In the genomic region with DNA sequence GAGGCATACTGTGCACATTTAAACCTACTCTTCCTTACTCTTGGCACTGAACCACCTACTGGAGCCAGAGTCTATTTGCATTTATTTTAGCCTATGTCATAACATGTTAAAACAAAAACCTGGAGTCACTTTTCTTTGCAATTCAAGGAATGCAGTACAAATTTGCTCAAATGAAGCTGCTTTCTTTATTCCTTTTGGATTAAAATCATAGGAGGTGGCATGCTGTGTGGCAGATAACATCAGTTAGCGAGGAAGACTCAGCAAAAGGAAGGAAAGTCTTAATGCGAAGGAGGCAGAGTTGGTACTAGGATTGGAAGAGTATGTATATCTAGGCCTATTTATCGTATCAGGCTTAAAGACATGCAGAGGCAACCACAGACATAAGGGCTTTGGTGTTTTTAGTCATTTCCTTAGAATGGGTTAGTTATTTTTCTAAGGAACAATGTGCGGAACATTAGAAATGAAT, we compare ENCODE assay signal across 16 cellular contexts.
A peak's percentile ranks its signal among the peaks of the same experiment; 100 is the strongest.
DNase-seq lines count a peak whose midpoint lies in the region; ATAC-seq, FAIRE-seq and TF ChIP-seq lines count a peak whose summit lies in the region.
"Had no signal": no experiment of that assay in that cellular context is flagged by ENCODE, and none has a peak within 500 bp of the region (broad histone marks: within the 10 kb centered on the region; RNA-seq: fewer than 3 reads in every experiment).

No MANE protein-coding gene starts in this region.

- no peak for TF ChIP-seq POLR2A in GM12891 (IDR thresholded peaks at IDR 0.05; ENCODE audit: low read depth, low read length)

- DNase-seq in AG08396 (ENCODE audit: low spot score) (peak; percentile 12), GM12891 (ENCODE audit: insufficient read length, low spot score) (no peak), memory B cell (ENCODE audit: low spot score in 2 of 2) (no peak), HT-29 (ENCODE audit: low spot score) (no peak), COR-L47 (lab: John Stamatoyannopoulos, UW) (no peak), anterior cingulate cortex (lab: John Stamatoyannopoulos, UW) (no peak), NCI-H226 (no peak)
- no peak for DNase-seq in central memory CD8-positive, alpha-beta T cell (ENCODE audit: low spot score in 2 of 2)
- DNase-seq: activated CD4-positive, alpha-beta T cell treated with anti-CD3 and anti-CD28 coated beads for 36 hours; activated CD8-positive, alpha-beta memory T cell treated with anti-CD3 and anti-CD28 coated beads, Interleukin-2, amount 50 U/mL, for 4 hours; activated naive CD4-positive, alpha-beta T cell treated with anti-CD3 and anti-CD28 coated beads for 36 hours; GDM1; head of caudate nucleus; NCI-H146; PC-9; upper lobe of right lung had no signal

- no peak for ATAC-seq in central memory CD8-positive, alpha-beta T cell (replicated peaks; ENCODE audit: extremely low read depth, poor library complexity, severe bottlenecking)
- ATAC-seq in memory B cell (ENCODE audit: low read depth), result no peak
- ATAC-seq: activated CD4-positive, alpha-beta T cell treated with anti-CD3 and anti-CD28 coated beads for 36 hours; upper lobe of right lung had no signal

- FAIRE-seq in GM12891 (lab: Jason Lieb, UNC), result peak; percentile 47

- no peaks in the 10 kb centered on the region for H3K27me3 Mint-ChIP-seq in central memory CD8-positive, alpha-beta T cell
- H3K27me3 Mint-ChIP-seq in memory B cell, result no peaks in the 10 kb centered on the region
- H3K27me3 Mint-ChIP-seq: activated CD4-positive, alpha-beta T cell treated with anti-CD3 and anti-CD28 coated beads for 36 hours had no signal

- no peak overlapping the region for H3K4me3 Mint-ChIP-seq in central memory CD8-positive, alpha-beta T cell
- no peak overlapping the region for H3K4me3 Mint-ChIP-seq in memory B cell
- H3K4me3 Mint-ChIP-seq: activated CD4-positive, alpha-beta T cell treated with anti-CD3 and anti-CD28 coated beads for 36 hours; activated naive CD4-positive, alpha-beta T cell treated with anti-CD3 and anti-CD28 coated beads for 36 hours had no signal

- H3K36me3 Mint-ChIP-seq in central memory CD8-positive, alpha-beta T cell (ENCODE audit: insufficient read depth), result peaks cover 8% of the 10 kb centered on the region
- peaks cover 46% of the 10 kb centered on the region for H3K36me3 Mint-ChIP-seq in memory B cell

- H3K9me3 Mint-ChIP-seq in central memory CD8-positive, alpha-beta T cell, result no peaks in the 10 kb centered on the region
- no peaks in the 10 kb centered on the region for H3K9me3 Mint-ChIP-seq in memory B cell
- H3K9me3 Mint-ChIP-seq: activated naive CD4-positive, alpha-beta T cell treated with anti-CD3 and anti-CD28 coated beads for 36 hours had no signal

- H3K27ac Mint-ChIP-seq in central memory CD8-positive, alpha-beta T cell (ENCODE audit: low read depth), result peak overlapping the region; percentile 79
- H3K27ac Mint-ChIP-seq in memory B cell, result peak overlapping the region; percentile 46
- H3K27ac Mint-ChIP-seq: activated naive CD4-positive, alpha-beta T cell treated with anti-CD3 and anti-CD28 coated beads for 36 hours had no signal

- H3K4me1 Mint-ChIP-seq in central memory CD8-positive, alpha-beta T cell, result peaks cover 77% of the 10 kb centered on the region
- peaks cover 36% of the 10 kb centered on the region for H3K4me1 Mint-ChIP-seq in memory B cell

TF ChIP-seq in GM12891, 5 proteins besides CTCF, POLR2A, EP300 and RAD21:
- TF ChIP-seq SPI1 (IDR thresholded peaks at IDR 0.05; ENCODE audit: low read depth, low read length) (no peak), POU2F2 (IDR thresholded peaks at IDR 0.05; ENCODE audit: low read depth, low read length) (no peak), POLR2AphosphoS5 (IDR thresholded peaks at IDR 0.05; ENCODE audit: low read depth, low read length) (no peak), PAX5 (IDR thresholded peaks at IDR 0.05; ENCODE audit: insufficient read depth, low read length, severe bottlenecking) (no peak), TAF1 (IDR thresholded peaks at IDR 0.05; ENCODE audit: low read depth, low read length) (no peak)
